ENCODE assay signal across 21 cellular contexts in genomic region chr17:79984045-79984840, GRCh38. TPM values are rescaled to one million over a fixed set of nuclear protein-coding genes. Genes with fewer than 3 reads are reported as not detected.
DNase-seq lines count a peak whose midpoint lies in the region; ATAC-seq and TF ChIP-seq lines count a peak whose summit lies in the region.
"Had no signal": no experiment of that assay in that cellular context is flagged by ENCODE, and none has a peak within 500 bp of the region (broad histone marks: within the 10 kb centered on the region; RNA-seq: fewer than 3 reads in every experiment).

No MANE protein-coding gene starts in this region.

- ATAC-seq in sciatic nerve (no peak), HG03159 (IDR thresholded peaks at IDR 0.05; ENCODE audit: unreplicated experiment) (no peak)
- ATAC-seq: A549 had no signal

- no peak overlapping the region for H3K4me3 Mint-ChIP-seq in endodermal cell
- H3K4me3 Mint-ChIP-seq: CD4-positive, alpha-beta T cell had no signal

- no peak overlapping the region for H3K27ac ChIP-seq in BLaER1
- no peak overlapping the region for H3K27ac ChIP-seq in HEK293 (ENCODE audit: extremely low read depth, low read depth, low read length)
- H3K27ac ChIP-seq in endodermal cell (ENCODE audit: low read depth, low read length) = no peak overlapping the region
- H3K27ac ChIP-seq: Peyer's patch, SJSA1 had no signal

- H3K4me3 ChIP-seq in BLaER1 (no peak overlapping the region), HEK293 (ENCODE audit: low read depth, low read length) (no peak overlapping the region), endodermal cell (ENCODE audit: low read length) (no peak overlapping the region)
- H3K4me3 ChIP-seq: A549, Peyer's patch, SJSA1 had no signal

- CTCF ChIA-PET in HEK293 (lab: Yijun Ruan, JAX) = interaction anchor here (0.6 to 1.8 kb wide), 9 partner anchors 14 to 593 kb away, joined by 3 to 9 read pairs (median 3); no protein-coding TSS in a partner anchor

- H3K9ac ChIP-seq in BLaER1 = no peak overlapping the region
- H3K9ac ChIP-seq in endodermal cell (ENCODE audit: extremely low read depth, low read length, poor library complexity, severe bottlenecking) = no peak overlapping the region

- peak overlapping the region; percentile 62 for H3K4me2 ChIP-seq in BLaER1
- H3K4me2 ChIP-seq: A549 had no signal

- H3K9me3 ChIP-seq in BLaER1 (no peaks in the 10 kb centered on the region), HEK293 (ENCODE audit: control insufficient read depth, insufficient read depth, low read depth, low read length) (no peaks in the 10 kb centered on the region), endodermal cell (ENCODE audit: control insufficient read depth, low read length) (no peaks in the 10 kb centered on the region)
- H3K9me3 ChIP-seq: A549, BE2C, Peyer's patch, SJSA1 had no signal

- WGBS in endodermal cell (ENCODE audit: insufficient coverage in 1 of 2, insufficient read length in 1 of 2), 2 experiments = 97 to 100% methylated on average over 1 to 5 of the region's 5 CpGs

- H3K36me3 Mint-ChIP-seq in endodermal cell (ENCODE audit: low read depth) = peaks cover 3% of the 10 kb centered on the region

- H3K36me3 ChIP-seq in BLaER1 = no peaks in the 10 kb centered on the region
- H3K36me3 ChIP-seq in HEK293 (ENCODE audit: control insufficient read depth in 2 of 2, insufficient read depth in 1 of 2, low read length in 2 of 2) = no peaks in the 10 kb centered on the region
- peaks cover 3% of the 10 kb centered on the region for H3K36me3 ChIP-seq in endodermal cell (ENCODE audit: control insufficient read depth, insufficient read depth, low read length)
- H3K36me3 ChIP-seq: BE2C, Peyer's patch, SJSA1 had no signal

- H4K20me1 ChIP-seq in BLaER1 = peaks cover 29% of the 10 kb centered on the region

- TF ChIP-seq CTCF in HEK293 (tag by site-specific recombination; IDR thresholded peaks at IDR 0.05) (no peak), endodermal cell (conservative IDR thresholded peaks at IDR 0.05) (no peak)

- POLR2A ChIA-PET in HEK293 (lab: Yijun Ruan, JAX) = interaction anchor here (0.7 kb wide), 1 partner anchor 10 kb away, joined by 3 read pairs; no protein-coding TSS in a partner anchor

- intact Hi-C loops in sciatic nerve (cut with DNase I) = loop anchor here (10.0 kb wide), 1 partner anchor 139 kb away; no protein-coding TSS in a partner anchor

- no peak overlapping the region for H3K27ac Mint-ChIP-seq in endodermal cell
- H3K27ac Mint-ChIP-seq: CD4-positive, alpha-beta T cell had no signal

- H3K27me3 Mint-ChIP-seq in endodermal cell (ENCODE audit: insufficient read depth) = no peaks in the 10 kb centered on the region
- H3K27me3 Mint-ChIP-seq: CD4-positive, alpha-beta T cell had no signal

- H3K4me1 ChIP-seq in BLaER1 (peaks cover 77% of the 10 kb centered on the region), HEK293 (ENCODE audit: control insufficient read depth, insufficient read depth, low read length) (peaks cover 13% of the 10 kb centered on the region), endodermal cell (ENCODE audit: control insufficient read depth, insufficient read depth, low read length) (no peaks in the 10 kb centered on the region)

- peaks cover 21% of the 10 kb centered on the region for H3K4me1 Mint-ChIP-seq in endodermal cell

- DNase-seq in endodermal cell (peak; percentile 19), sciatic nerve (ENCODE audit: low spot score) (peak; percentile 10), T-helper 9 cell (no peak), MV-4-11 (lab: John Stamatoyannopoulos, UW) (no peak)
- DNase-seq: BE2C, COR-L47, DMS 273 treated with DMSO at 0.1 percent for 48 hours, DMS79 treated with DMSO at 0.1 percent for 48 hours, IMR-90, NCI-H1694 treated with DMSO at 0.1 percent for 48 hours, NCI-H2081 treated with DMSO at 0.1 percent for 48 hours, NCI-H446, NCI-H526 had no signal

- H3K27me3 ChIP-seq in BLaER1 (peaks cover 8% of the 10 kb centered on the region), endodermal cell (ENCODE audit: control insufficient read depth, insufficient read depth, low read length, poor library complexity, severe bottlenecking) (no peaks in the 10 kb centered on the region)
- H3K27me3 ChIP-seq: BE2C, Peyer's patch, SJSA1 had no signal

- no peaks in the 10 kb centered on the region for H3K9me3 Mint-ChIP-seq in endodermal cell
- H3K9me3 Mint-ChIP-seq: CD4-positive, alpha-beta T cell had no signal

TF ChIP-seq in HEK293, 187 proteins besides CTCF, POLR2A, EP300 and RAD21:
- TF ChIP-seq ZNF366 (tag by site-specific recombination; conservative IDR thresholded peaks at IDR 0.05) (peak; percentile 81), ZNF121 (tag by site-specific recombination; IDR thresholded peaks at IDR 0.05) (peak; percentile 60; the same call in 1 of the 2 replicates), HOXD13 (CRISPR knock-in tag; IDR thresholded peaks at IDR 0.05; ENCODE audit: borderline replicate concordance) (no peak), FEZF1 (tag by site-specific recombination; IDR thresholded peaks at IDR 0.05) (peak; percentile 65; the same call in 1 of the 2 replicates)

RNA-seq across cellular contexts. Expression of gene TBC1D16, which starts 51.4 kb away (rescaled TPM):
- total RNA-seq in endodermal cell = 100 to 1,000 TPM in 1 of 2 donors, 10 to 100 TPM in 1; 88.2 to 116 TPM
- 56.3 TPM for polyA plus RNA-seq in endodermal cell (2013, experiment 1 of 2)
- polyA plus RNA-seq in endodermal cell (2013, experiment 2 of 2) = 53.8 TPM
- 46.9 TPM for total RNA-seq in sciatic nerve

RNA-seq across cellular contexts. Expression of gene CCDC40, which starts 52.2 kb away (rescaled TPM):
- total RNA-seq in endodermal cell (10 to 100 TPM; 21.7 to 38.9 TPM), sciatic nerve (12.6 TPM)
- 16.3 TPM for polyA plus RNA-seq in endodermal cell (2013, experiment 1 of 2)
- polyA plus RNA-seq in endodermal cell (2013, experiment 2 of 2) = 14.2 TPM
- total RNA-seq: OCI-LY7 had no signal

Comparison
In these comparisons a context has a peak if more than half of its experiments do, and no peak if none do; other contexts are left out.
1. DNase-seq: peak in endodermal cell (single experiment) and sciatic nerve (single experiment); none in T-helper 9 cell (single experiment) and MV-4-11 (single experiment).